Comparison of ENCODE assay signal across 14 cellular contexts in genomic region chr12:112261559-112261958, GRCh38.
DNase-seq lines count a peak whose midpoint lies in the region; ATAC-seq, FAIRE-seq and TF ChIP-seq lines count a peak whose summit lies in the region.
"Had no signal": no experiment of that assay in that cellular context is flagged by ENCODE, and none has a peak within 500 bp of the region (broad histone marks: within the 10 kb centered on the region; RNA-seq: fewer than 3 reads in every experiment).

No MANE protein-coding gene starts in this region.

- H4K20me1 ChIP-seq in Loucy (ENCODE audit: insufficient read depth, low read length, poor library complexity, severe bottlenecking): no peaks in the 10 kb centered on the region

- H3K36me3 ChIP-seq in Loucy (ENCODE audit: insufficient read depth, low read length): peaks cover 39% of the 10 kb centered on the region; the same call in 1 of the 2 replicates
- H3K36me3 ChIP-seq in upper lobe of right lung: peaks cover 73% of the 10 kb centered on the region

- no peaks in the 10 kb centered on the region for H3K9me2 ChIP-seq in Loucy (replicated peaks; ENCODE audit: low read depth, low read length)

- ATAC-seq in GM19397 (IDR thresholded peaks at IDR 0.05; ENCODE audit: unreplicated experiment) (no peak), HG03039 (IDR thresholded peaks at IDR 0.05; ENCODE audit: unreplicated experiment) (no peak), upper lobe of right lung (no peak)

- H3K27ac Mint-ChIP-seq in chondrocyte (ENCODE audit: unreplicated experiment) (no peak overlapping the region), nephron (no peak overlapping the region)
- H3K27ac Mint-ChIP-seq: activated CD4-positive, alpha-beta T cell treated with anti-CD3 and anti-CD28 coated beads, Interleukin-2, amount 10 ng/mL, durations not matched to agents 24 days and 14 days; activated naive CD4-positive, alpha-beta T cell treated with anti-CD3 and anti-CD28 coated beads, Interleukin-2, amount 50 U/mL, for 24 hours had no signal

- no peaks in the 10 kb centered on the region for H3F3A ChIP-seq in Loucy (ENCODE audit: low read depth)

- DNase-seq in chondrocyte (ENCODE audit: low spot score) (no peak), upper lobe of right lung (no peak)
- DNase-seq in stimulated activated CD4-positive, alpha-beta T cell treated with anti-CD3 and anti-CD28 coated beads, Interleukin-15, amount 100 ng/mL, for 24 hours: no peak
- DNase-seq: activated CD4-positive, alpha-beta T cell treated with anti-CD3 and anti-CD28 coated beads, Interleukin-2, amount 10 ng/mL, durations not matched to agents 24 days and 14 days; NCI-H187; RPMI8226 had no signal

- H3K4me3 ChIP-seq in Loucy (ENCODE audit: low read length, poor library complexity, severe bottlenecking): no peak overlapping the region
- no peak overlapping the region for H3K4me3 ChIP-seq in upper lobe of right lung
- H3K4me3 ChIP-seq: lung had no signal

- intact Hi-C loops in upper lobe of right lung (cut with DNase I): no loop called here

- H3K27me3 Mint-ChIP-seq in chondrocyte (ENCODE audit: low read depth) (no peaks in the 10 kb centered on the region), nephron (ENCODE audit: low read depth) (no peaks in the 10 kb centered on the region)
- H3K27me3 Mint-ChIP-seq: activated CD4-positive, alpha-beta T cell treated with anti-CD3 and anti-CD28 coated beads, Interleukin-2, amount 10 ng/mL, durations not matched to agents 24 days and 14 days; activated naive CD4-positive, alpha-beta T cell treated with anti-CD3 and anti-CD28 coated beads, Interleukin-2, amount 50 U/mL, for 24 hours had no signal

- no peak overlapping the region for H3K9ac ChIP-seq in Loucy (ENCODE audit: low read depth, low read length, poor library complexity, severe bottlenecking)

- H3K27me3 ChIP-seq in Loucy (ENCODE audit: insufficient read depth, low read length, poor library complexity, severe bottlenecking) (no peaks in the 10 kb centered on the region), upper lobe of right lung (no peaks in the 10 kb centered on the region)

- peaks cover 19% of the 10 kb centered on the region for H3K36me3 Mint-ChIP-seq in chondrocyte (ENCODE audit: low read depth)
- H3K36me3 Mint-ChIP-seq in nephron (ENCODE audit: low read depth): peaks cover 49% of the 10 kb centered on the region

- no peaks in the 10 kb centered on the region for H3K4me1 ChIP-seq in Loucy (ENCODE audit: insufficient read depth, low read length, poor library complexity, severe bottlenecking)
- no peaks in the 10 kb centered on the region for H3K4me1 ChIP-seq in upper lobe of right lung

- H3K4me3 Mint-ChIP-seq in chondrocyte (ENCODE audit: unreplicated experiment): no peak overlapping the region
- no peak overlapping the region for H3K4me3 Mint-ChIP-seq in nephron
- H3K4me3 Mint-ChIP-seq: activated CD4-positive, alpha-beta T cell treated with anti-CD3 and anti-CD28 coated beads, Interleukin-2, amount 10 ng/mL, durations not matched to agents 24 days and 14 days; activated naive CD4-positive, alpha-beta T cell treated with anti-CD3 and anti-CD28 coated beads, Interleukin-2, amount 50 U/mL, for 24 hours had no signal

- H3K4me2 ChIP-seq in Loucy (ENCODE audit: low read depth, low read length, poor library complexity, severe bottlenecking): no peak overlapping the region

- H3K4me1 Mint-ChIP-seq in chondrocyte (ENCODE audit: low read depth): no peaks in the 10 kb centered on the region
- H3K4me1 Mint-ChIP-seq in nephron: no peaks in the 10 kb centered on the region
- H3K4me1 Mint-ChIP-seq: activated CD4-positive, alpha-beta T cell treated with anti-CD3 and anti-CD28 coated beads, Interleukin-2, amount 10 ng/mL, durations not matched to agents 24 days and 14 days; activated naive CD4-positive, alpha-beta T cell treated with anti-CD3 and anti-CD28 coated beads, Interleukin-2, amount 50 U/mL, for 24 hours had no signal

- H2AFZ ChIP-seq in Loucy (ENCODE audit: low read length): no peak overlapping the region

- peak; percentile 36 for TF ChIP-seq CTCF in Loucy (conservative IDR thresholded peaks at IDR 0.05; ENCODE audit: low read length)
- peak; percentile 40 for TF ChIP-seq CTCF in chondrocyte (IDR thresholded peaks at IDR 0.05)
- peak; percentile 15 to 20 (median 17) for TF ChIP-seq CTCF in nephron (IDR thresholded peaks at IDR 0.05; ENCODE audit: unreplicated experiment in 3 of 3)
- no peak for TF ChIP-seq CTCF in upper lobe of right lung (IDR thresholded peaks at IDR 0.05)

- no peaks in the 10 kb centered on the region for H3K9me3 ChIP-seq in Loucy (ENCODE audit: insufficient read depth, low read depth, low read length)
- no peaks in the 10 kb centered on the region for H3K9me3 ChIP-seq in upper lobe of right lung

- H3K9me3 Mint-ChIP-seq in chondrocyte (ENCODE audit: low read depth) (no peaks in the 10 kb centered on the region), nephron (no peaks in the 10 kb centered on the region)
- H3K9me3 Mint-ChIP-seq: activated CD4-positive, alpha-beta T cell treated with anti-CD3 and anti-CD28 coated beads, Interleukin-2, amount 10 ng/mL, durations not matched to agents 24 days and 14 days; activated naive CD4-positive, alpha-beta T cell treated with anti-CD3 and anti-CD28 coated beads, Interleukin-2, amount 50 U/mL, for 24 hours had no signal

- FAIRE-seq in G401.6 (lab: Jason Lieb, UNC): peak; percentile 54

- H3K27ac ChIP-seq in upper lobe of right lung: no peak overlapping the region
- H3K27ac ChIP-seq: epithelial cell of prostate had no signal

- H3K79me2 ChIP-seq in Loucy (ENCODE audit: insufficient read depth, low read length): no peaks in the 10 kb centered on the region
